ENCODE assay signal across 8 cellular contexts in the genomic region with DNA sequence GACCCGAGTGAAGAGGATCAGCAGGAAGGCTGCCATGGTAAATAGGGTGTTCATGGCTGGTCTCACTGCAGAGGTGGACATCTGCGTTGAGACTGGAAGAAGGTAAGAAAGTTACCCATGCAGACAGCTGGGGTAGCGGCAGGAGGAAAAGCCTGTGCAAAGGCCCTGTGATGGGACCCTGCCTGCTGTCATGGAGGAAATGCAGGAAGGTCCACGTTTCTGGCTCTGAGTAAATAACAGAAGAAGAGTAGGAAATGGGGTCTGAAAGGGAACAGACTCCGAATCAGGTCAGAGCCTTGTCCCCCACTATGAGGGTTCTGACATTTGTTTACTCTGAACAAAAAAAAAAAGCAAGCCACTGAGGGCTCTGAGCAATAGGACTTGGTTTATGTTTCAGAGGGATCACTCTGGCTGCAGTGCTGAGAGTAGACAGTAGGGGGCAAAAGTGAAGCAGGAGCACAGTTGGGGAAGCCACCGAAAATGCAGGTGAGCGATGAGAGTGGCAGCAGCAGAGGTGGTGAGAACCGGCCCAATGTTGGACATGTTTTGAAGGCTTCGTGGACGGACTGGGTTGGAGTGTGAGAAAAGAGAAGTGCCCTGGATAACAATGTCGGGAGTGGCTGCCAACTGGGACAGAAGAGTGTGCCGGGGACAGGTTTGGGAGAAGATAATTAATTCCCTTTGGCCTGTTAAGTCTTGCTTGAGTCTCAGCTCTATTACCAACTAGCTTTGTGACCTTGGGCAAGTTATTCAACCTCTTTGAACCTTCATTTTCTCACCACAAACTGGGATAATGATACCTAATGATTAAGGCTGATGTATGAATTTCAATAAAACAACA. TPM values are rescaled to one million over a fixed set of nuclear protein-coding genes. Genes with fewer than 3 reads are reported as not detected.
DNase-seq lines count a peak whose midpoint lies in the region; ATAC-seq and TF ChIP-seq lines count a peak whose summit lies in the region.

No MANE protein-coding gene starts in this region.

- H3K9me3 ChIP-seq in CD8-positive, alpha-beta memory T cell (ENCODE audit: low read length) = no peaks in the 10 kb centered on the region

- H3K27ac ChIP-seq in CD8-positive, alpha-beta memory T cell (ENCODE audit: low read depth, low read length) = no peak overlapping the region

- H3K36me3 ChIP-seq in CD8-positive, alpha-beta memory T cell (ENCODE audit: insufficient read depth, low read length) = peaks cover 11% of the 10 kb centered on the region

- CTCF ChIA-PET in CD8-positive, alpha-beta memory T cell (lab: Charles Lee) = interaction anchor here (1.0 to 2.5 kb wide), 4 partner anchors 11 to 184 kb away, joined by 4 to 20 read pairs (median 4); partner anchors contain the start of gene MAP3K5

- POLR2A ChIA-PET in CD8-positive, alpha-beta memory T cell (lab: Charles Lee) = no interaction called here

- no peaks in the 10 kb centered on the region for H3K4me1 ChIP-seq in CD8-positive, alpha-beta memory T cell (ENCODE audit: insufficient read depth, low read length)

- peaks cover 0 to 2% of the 10 kb centered on the region in 2 donors for H3K27me3 Mint-ChIP-seq in CD8-positive, alpha-beta memory T cell
- no peaks in the 10 kb centered on the region for H3K27me3 Mint-ChIP-seq in activated T-cell treated with anti-CD3 and anti-CD28 coated beads, Interleukin-2, amount 50 U/mL, for 24 hours
- H3K27me3 Mint-ChIP-seq in osteocyte (ENCODE audit: unreplicated experiment) (no peaks in the 10 kb centered on the region), type B pancreatic cell (no peaks in the 10 kb centered on the region)

- DNase-seq in CD8-positive, alpha-beta memory T cell = peak; percentile 59 to 80 (median 66)
- peak; percentile 79 for DNase-seq in OCI-M1 (lab: John Stamatoyannopoulos, UW)
- peak; percentile 81 for DNase-seq in activated T-cell treated with anti-CD3 and anti-CD28 coated beads, Interleukin-2, amount 50 U/mL, for 24 hours
- peak; percentile 71 for DNase-seq in fibroblast of pulmonary artery (ENCODE audit: low read depth)
- DNase-seq in osteocyte (ENCODE audit: extremely low spot score, unreplicated experiment) = no peak
- peak; percentile 72 for DNase-seq in type B pancreatic cell (ENCODE audit: extremely low spot score, unreplicated experiment)

- H3K27me3 ChIP-seq in CD8-positive, alpha-beta memory T cell (ENCODE audit: insufficient read depth, low read length, poor library complexity, severe bottlenecking) = no peaks in the 10 kb centered on the region

- H3K9me3 Mint-ChIP-seq in CD8-positive, alpha-beta memory T cell = no peaks in the 10 kb centered on the region
- H3K9me3 Mint-ChIP-seq in activated T-cell treated with anti-CD3 and anti-CD28 coated beads, Interleukin-2, amount 50 U/mL, for 24 hours = no peaks in the 10 kb centered on the region
- H3K9me3 Mint-ChIP-seq in osteocyte (ENCODE audit: unreplicated experiment) (no peaks in the 10 kb centered on the region), type B pancreatic cell (no peaks in the 10 kb centered on the region)

- TF ChIP-seq CTCF in fibroblast of pulmonary artery (IDR thresholded peaks at IDR 0.05; ENCODE audit: low read length, missing control alignments) (peak; percentile 93), osteocyte (IDR thresholded peaks at IDR 0.05) (peak; percentile 61), type B pancreatic cell (conservative IDR thresholded peaks at IDR 0.05) (peak; percentile 76)

- no peak overlapping the region for H3K4me3 ChIP-seq in CD8-positive, alpha-beta memory T cell (ENCODE audit: low read length)
- H3K4me3 ChIP-seq in fibroblast of pulmonary artery (replicated peaks; ENCODE audit: low read depth, low read length) = no peak overlapping the region

- peaks cover 0 to 73% (median 19%) of the 10 kb centered on the region in 3 donors for H3K36me3 Mint-ChIP-seq in CD8-positive, alpha-beta memory T cell
- peaks cover 44% of the 10 kb centered on the region for H3K36me3 Mint-ChIP-seq in activated T-cell treated with anti-CD3 and anti-CD28 coated beads, Interleukin-2, amount 50 U/mL, for 24 hours (ENCODE audit: low read depth)
- H3K36me3 Mint-ChIP-seq in osteocyte (ENCODE audit: unreplicated experiment) (no peaks in the 10 kb centered on the region), type B pancreatic cell (peaks cover 8% of the 10 kb centered on the region)

- H3K27ac Mint-ChIP-seq in CD8-positive, alpha-beta memory T cell = peak overlapping the region in 7 of 8 donors; percentile 7 to 80 (median 43)
- no peak overlapping the region for H3K27ac Mint-ChIP-seq in activated T-cell treated with anti-CD3 and anti-CD28 coated beads, Interleukin-2, amount 50 U/mL, for 24 hours
- no peak overlapping the region for H3K27ac Mint-ChIP-seq in osteocyte (ENCODE audit: unreplicated experiment)
- peak overlapping the region; percentile 43 for H3K27ac Mint-ChIP-seq in type B pancreatic cell

- ATAC-seq in GM19328 (IDR thresholded peaks at IDR 0.05; ENCODE audit: unreplicated experiment) (peak; percentile 75), HG03469 (IDR thresholded peaks at IDR 0.05; ENCODE audit: unreplicated experiment) (peak; percentile 68)

- H3K4me1 Mint-ChIP-seq in CD8-positive, alpha-beta memory T cell = peaks cover 7 to 18% (median 8%) of the 10 kb centered on the region in 3 donors
- peaks cover 14% of the 10 kb centered on the region for H3K4me1 Mint-ChIP-seq in activated T-cell treated with anti-CD3 and anti-CD28 coated beads, Interleukin-2, amount 50 U/mL, for 24 hours (ENCODE audit: low read depth)
- H3K4me1 Mint-ChIP-seq in osteocyte (ENCODE audit: unreplicated experiment) (peaks cover 48% of the 10 kb centered on the region), type B pancreatic cell (ENCODE audit: unreplicated experiment) (peaks cover 12% of the 10 kb centered on the region)

- H3K4me3 Mint-ChIP-seq in CD8-positive, alpha-beta memory T cell = no peak overlapping the region
- H3K4me3 Mint-ChIP-seq in activated T-cell treated with anti-CD3 and anti-CD28 coated beads, Interleukin-2, amount 50 U/mL, for 24 hours = no peak overlapping the region
- H3K4me3 Mint-ChIP-seq in osteocyte (ENCODE audit: unreplicated experiment) = no peak overlapping the region
- H3K4me3 Mint-ChIP-seq in type B pancreatic cell = no peak overlapping the region

RNA-seq across cellular contexts. Expression of gene MAP7, which starts 57.9 kb away (rescaled TPM):
- total RNA-seq in CD8-positive, alpha-beta memory T cell = under 1 TPM; 0.50 to 0.51 TPM
- polyA plus RNA-seq in CD8-positive, alpha-beta memory T cell = 0.52 TPM
- total RNA-seq in osteocyte (0.38 and 0.68 TPM in 2 replicates), type B pancreatic cell (ENCODE audit: low replicate concordance) (17.8 and 45.4 TPM in 2 replicates)

Comparison
In these comparisons a context has a peak if more than half of its experiments do, and no peak if none do; other contexts are left out.
1. H3K27ac Mint-ChIP-seq: peak in CD8-positive, alpha-beta memory T cell (7 of 8) and type B pancreatic cell (single experiment); none in activated T-cell treated with anti-CD3 and anti-CD28 coated beads, Interleukin-2, amount 50 U/mL, for 24 hours (single experiment) and osteocyte (single experiment).
2. RNA of gene MAP7, which starts 57.9 kb away (total RNA-seq): 17.8 to 45.4 TPM in type B pancreatic cell; 0.50 to 0.51 TPM in CD8-positive, alpha-beta memory T cell and 0.38 to 0.68 TPM in osteocyte; every median in the first group is over 10 times any median in the second.
3. Peak in every context shown above with its lines, with median percentiles within 50 percentile points of each other: CTCF ChIP-seq.